In the genomic region with DNA sequence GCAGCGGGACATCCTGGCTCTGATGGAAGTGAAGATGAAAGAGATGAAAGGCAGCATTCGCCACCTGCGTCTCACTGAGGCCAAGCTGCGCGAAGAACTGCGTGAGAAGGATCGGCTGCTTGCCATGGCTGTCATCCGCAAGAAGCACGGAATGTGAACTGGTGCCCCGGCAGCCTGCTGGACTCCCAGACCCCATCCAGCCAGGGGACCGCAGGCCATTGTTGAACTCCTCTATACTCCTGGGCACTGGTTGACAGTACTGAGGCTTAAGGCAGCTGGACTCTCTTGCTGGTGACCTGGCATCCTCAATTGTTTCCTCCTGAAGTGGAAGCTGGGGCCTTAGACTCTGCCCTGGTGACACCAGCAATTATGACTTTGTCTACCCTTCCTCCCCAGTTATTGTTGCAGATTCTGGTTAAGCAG, we compare ENCODE assay signal across 8 cellular contexts. TPM values are rescaled to one million over a fixed set of nuclear protein-coding genes. Genes with fewer than 3 reads are reported as not detected.
DNase-seq lines count a peak whose midpoint lies in the region; ATAC-seq and TF ChIP-seq lines count a peak whose summit lies in the region.

No MANE protein-coding gene starts in this region.

- H3K4me3 ChIP-seq in MM.1S (ENCODE audit: low read length), result peak overlapping the region; percentile 83
- peak overlapping the region; percentile 73 to 100 (median 94) for H3K4me3 ChIP-seq in dorsolateral prefrontal cortex

- peak overlapping the region; percentile 79 for H3K27ac ChIP-seq in CD4-positive, alpha-beta T cell (ENCODE audit: low read depth, low read length)
- H3K27ac ChIP-seq in MM.1S (ENCODE audit: low read length), result no peak overlapping the region; the same call in 1 of the 2 replicates
- H3K27ac ChIP-seq in dorsolateral prefrontal cortex, result peak overlapping the region; percentile 70 to 100 (median 100)

- H3K27ac Mint-ChIP-seq in CD4-positive, alpha-beta T cell, result peak overlapping the region; percentile 95
- peak overlapping the region; percentile 89 for H3K27ac Mint-ChIP-seq in neural crest cell (ENCODE audit: unreplicated experiment)

- ATAC-seq in CD4-positive, alpha-beta T cell (ENCODE audit: poor library complexity), result no peak
- no peak for ATAC-seq in GM18511 (IDR thresholded peaks at IDR 0.05; ENCODE audit: unreplicated experiment)

- H3K36me3 ChIP-seq in MM.1S (replicated peaks; ENCODE audit: insufficient read depth, low read length), result no peaks in the 10 kb centered on the region

- H3K79me2 ChIP-seq in MM.1S (ENCODE audit: low read length), result peaks cover 52% of the 10 kb centered on the region

- H3K4me1 ChIP-seq in MM.1S (ENCODE audit: low read length), result peaks cover 25% of the 10 kb centered on the region

- H4K20me1 ChIP-seq in MM.1S (ENCODE audit: insufficient read depth, low read length), result no peaks in the 10 kb centered on the region

- peaks cover 30% of the 10 kb centered on the region for H3K36me3 Mint-ChIP-seq in CD4-positive, alpha-beta T cell (ENCODE audit: low read depth)
- H3K36me3 Mint-ChIP-seq in neural crest cell (ENCODE audit: low read depth), result no peaks in the 10 kb centered on the region

- no peak for DNase-seq in CD4-positive, alpha-beta T cell
- DNase-seq in MM.1S, result no peak
- DNase-seq in dorsolateral prefrontal cortex, result no peak
- DNase-seq in neural crest cell (ENCODE audit: low read depth, low spot score), result peak; percentile 12
- no peak for DNase-seq in CD1c-positive myeloid dendritic cell (ENCODE audit: extremely low spot score)
- DNase-seq in ACHN, result no peak
- DNase-seq in stimulated activated CD4-positive, alpha-beta T cell treated with anti-CD3 and anti-CD28 coated beads, Interleukin-12 subunit alpha, Interleukin-12 subunit beta, amount 100 ng/mL, for 4 hours, result no peak

- peaks cover 33% of the 10 kb centered on the region for H3F3A ChIP-seq in MM.1S (ENCODE audit: insufficient read depth, low read length)

- H3K27me3 ChIP-seq in CD4-positive, alpha-beta T cell (ENCODE audit: control insufficient read depth, insufficient read depth, low read length), result no peaks in the 10 kb centered on the region
- no peaks in the 10 kb centered on the region for H3K27me3 ChIP-seq in MM.1S (replicated peaks; ENCODE audit: insufficient read depth, low read length)
- no peaks in the 10 kb centered on the region for H3K27me3 ChIP-seq in dorsolateral prefrontal cortex

- CTCF ChIA-PET in CD4-positive, alpha-beta T cell (lab: Charles Lee), result interaction anchor here (0.8 to 4.9 kb wide), 6 partner anchors 10 to 40 kb away, joined by 3 to 41 read pairs (median 4); a partner anchor contains a TSS

- no peaks in the 10 kb centered on the region for H3K27me3 Mint-ChIP-seq in CD4-positive, alpha-beta T cell
- no peaks in the 10 kb centered on the region for H3K27me3 Mint-ChIP-seq in neural crest cell (ENCODE audit: low read depth)

- in situ Hi-C loops in ACHN (cut with HindIII; ENCODE audit: low pct_ligation_motif_present, low pct_unique_long_range_greater_than_20kb, low sequenced_read_pairs), result no loop called here

- H3K9me2 ChIP-seq in MM.1S (replicated peaks; ENCODE audit: insufficient read depth, low read length), result no peaks in the 10 kb centered on the region

- peak overlapping the region; percentile 38; the same call in 1 of the 2 replicates for H3K9ac ChIP-seq in MM.1S (ENCODE audit: low read length)

- H3K4me2 ChIP-seq in MM.1S (ENCODE audit: low read depth, low read length), result peak overlapping the region; percentile 97

- intact Hi-C loops in CD4-positive, alpha-beta T cell (cut with DNase I, micrococcal nuclease), result loop anchor here (5.0 to 10.0 kb wide), 2 partner anchors 49 to 619 kb away; a partner anchor contains a TSS
- intact Hi-C loops in dorsolateral prefrontal cortex (cut with DNase I), result loop anchor here (2.0 to 10.0 kb wide), 3 partner anchors 29 to 181 kb away; a partner anchor contains a TSS

- H3K9me3 Mint-ChIP-seq in CD4-positive, alpha-beta T cell, result no peaks in the 10 kb centered on the region
- no peaks in the 10 kb centered on the region for H3K9me3 Mint-ChIP-seq in neural crest cell

- peak overlapping the region; percentile 98 for H3K4me3 Mint-ChIP-seq in CD4-positive, alpha-beta T cell
- peak overlapping the region; percentile 88 for H3K4me3 Mint-ChIP-seq in neural crest cell

- H3K9me3 ChIP-seq in CD4-positive, alpha-beta T cell (ENCODE audit: control insufficient read depth, low read length), result no peaks in the 10 kb centered on the region
- H3K9me3 ChIP-seq in MM.1S (replicated peaks; ENCODE audit: insufficient read depth, low read length), result no peaks in the 10 kb centered on the region

- TF ChIP-seq CTCF in CD4-positive, alpha-beta T cell (IDR thresholded peaks at IDR 0.05), result peak; percentile 1
- no peak for TF ChIP-seq CTCF in MM.1S (IDR thresholded peaks at IDR 0.05; ENCODE audit: low read length)
- TF ChIP-seq CTCF in dorsolateral prefrontal cortex (IDR thresholded peaks at IDR 0.05 in 54 of 56, conservative IDR thresholded peaks at IDR 0.05 in 2 of 56; ENCODE audit: low read depth in 1 of 56, partially characterized antibody in 56 of 56), result no peak
- peak; percentile 15 for TF ChIP-seq CTCF in neural crest cell (conservative IDR thresholded peaks at IDR 0.05)

- H2AFZ ChIP-seq in MM.1S (ENCODE audit: low read length), result peak overlapping the region; percentile 82; the same call in 1 of the 2 replicates

- H3K4me1 Mint-ChIP-seq in CD4-positive, alpha-beta T cell (ENCODE audit: low read depth), result peaks cover 51% of the 10 kb centered on the region
- H3K4me1 Mint-ChIP-seq in neural crest cell, result peaks cover 50% of the 10 kb centered on the region

- POLR2A ChIA-PET in CD4-positive, alpha-beta T cell (lab: Charles Lee), result interaction anchor here (0.7 to 2.6 kb wide), 10 partner anchors 9 to 242 kb away, joined by 3 to 18 read pairs (median 7); a partner anchor contains a TSS

RNA-seq across cellular contexts. Expression of a gene that starts 1.2 kb away (rescaled TPM):
- 10 to 100 TPM; 31.2 to 32.1 TPM for total RNA-seq in CD4-positive, alpha-beta T cell
- total RNA-seq in dorsolateral prefrontal cortex (10 to 100 TPM; 17.7 to 30.0 (median 24.0) TPM), neural crest cell (46.2 and 46.7 TPM in 2 replicates)

RNA-seq across cellular contexts. Expression of a gene that starts 3.4 kb away (rescaled TPM):
- 10 to 100 TPM; 24.0 to 25.7 TPM for total RNA-seq in CD4-positive, alpha-beta T cell
- total RNA-seq in dorsolateral prefrontal cortex (10 to 100 TPM; 51.7 to 88.9 (median 72.2) TPM), neural crest cell (185 and 191 TPM in 2 replicates)

RNA-seq across cellular contexts. Expression of a gene that starts 4.1 kb away (rescaled TPM):
- total RNA-seq in CD4-positive, alpha-beta T cell, result 10 to 100 TPM; 77.5 to 84.1 TPM
- total RNA-seq in dorsolateral prefrontal cortex (10 to 100 TPM; 40.0 to 88.4 (median 54.9) TPM), neural crest cell (78.2 and 83.5 TPM in 2 replicates)

RNA-seq across cellular contexts. Expression of a gene that starts 29.5 kb away (rescaled TPM):
- total RNA-seq in CD4-positive, alpha-beta T cell, result 100 to 1,000 TPM; 134 to 145 TPM
- 10 to 100 TPM; 46.0 to 96.6 (median 69.2) TPM for total RNA-seq in dorsolateral prefrontal cortex
- total RNA-seq in neural crest cell, result 100 and 101 TPM in 2 replicates

RNA-seq across cellular contexts. Expression of a gene that starts 36.7 kb away (rescaled TPM):
- under 1 TPM; 0.52 to 0.61 TPM for total RNA-seq in CD4-positive, alpha-beta T cell
- 10 to 100 TPM in 26 of 120 experiments, 1 to 10 TPM in 94; 3.1 to 16.5 (median 8.5) TPM for total RNA-seq in dorsolateral prefrontal cortex
- total RNA-seq in neural crest cell, result 6.6 and 7.5 TPM in 2 replicates

Comparison
In these comparisons a context has a peak if more than half of its experiments do, and no peak if none do; other contexts are left out.
1. CTCF ChIP-seq: peak in CD4-positive, alpha-beta T cell (single experiment) and neural crest cell (single experiment); none in MM.1S (single experiment) and dorsolateral prefrontal cortex (0 of 56).